ENCODE assay signal across 19 cellular contexts in genomic region chr4:29151584-29151983, GRCh38.
"Had no signal": no experiment of that assay in that cellular context is flagged by ENCODE, and none has a peak within 500 bp of the region (broad histone marks: within the 10 kb centered on the region; RNA-seq: fewer than 3 reads in every experiment).

No MANE protein-coding gene starts in this region.

- ATAC-seq: activated CD4-positive, CD25-positive, alpha-beta regulatory T cell treated with anti-CD3 and anti-CD28 coated beads, Interleukin-2, amount 50 U/mL, for 24 hours; activated CD8-positive, alpha-beta T cell treated with anti-CD3 and anti-CD28 coated beads, Interleukin-2, amount 10 ng/mL, durations not matched to agents 7 days and 5 days; heart right ventricle; naive thymus-derived CD8-positive, alpha-beta T cell; psoas muscle; right lobe of liver had no signal

- DNase-seq: activated CD4-positive, alpha-beta T cell treated with anti-CD3 and anti-CD28 coated beads, Interleukin-2, amount 10 ng/mL, durations not matched to agents 7 days and 5 days; activated CD8-positive, alpha-beta T cell treated with anti-CD3 and anti-CD28 coated beads, Interleukin-2, amount 10 ng/mL, durations not matched to agents 7 days and 5 days; activated naive CD4-positive, alpha-beta T cell treated with Interleukin-2 at 50 U/mL for 16 hours; activated naive CD8-positive, alpha-beta T cell treated with anti-CD3 and anti-CD28 coated beads, Interleukin-2, amount 10 ng/mL, durations not matched to agents 7 days and 5 days; activated T-cell treated with anti-CD3 and anti-CD28 coated beads, Interleukin-2, amount 50 U/mL, for 24 hours; anterior cingulate cortex; central memory CD4-positive, alpha-beta T cell; endodermal cell; heart right ventricle; naive thymus-derived CD8-positive, alpha-beta T cell; ovary; psoas muscle; right lobe of liver; spleen; stimulated activated naive CD4-positive, alpha-beta T cell; T-helper 1 cell; T-helper 9 cell; thyroid gland had no signal

- H3K4me3 ChIP-seq: heart right ventricle, ovary, psoas muscle, right lobe of liver, spleen, thyroid gland had no signal
